Comparison of ENCODE assay signal across 16 cellular contexts in genomic region chr22:48209473-48210271, GRCh38.
DNase-seq lines count a peak whose midpoint lies in the region; ATAC-seq and TF ChIP-seq lines count a peak whose summit lies in the region.
"Had no signal": no experiment of that assay in that cellular context is flagged by ENCODE, and none has a peak within 500 bp of the region (broad histone marks: within the 10 kb centered on the region; RNA-seq: fewer than 3 reads in every experiment).

No MANE protein-coding gene starts in this region.

- H3K4me3 ChIP-seq in lung (no peak overlapping the region), gastroesophageal sphincter (no peak overlapping the region)
- H3K4me3 ChIP-seq: HAP-1 had no signal

- peaks cover 16% of the 10 kb centered on the region for H3K27me3 Mint-ChIP-seq in type B pancreatic cell

- DNase-seq in NCI-H2171 treated with DMSO at 0.1 percent for 48 hours (lab: John Stamatoyannopoulos, UW) (peak; percentile 34), NCI-H2171 (lab: John Stamatoyannopoulos, UW) (no peak), NCI-H1694 treated with DMSO at 0.1 percent for 48 hours (lab: John Stamatoyannopoulos, UW) (peak; percentile 84), lung (ENCODE audit: low spot score) (peak; percentile 26), type B pancreatic cell (ENCODE audit: extremely low spot score, unreplicated experiment) (peak; percentile 59), DMS 273 treated with DMSO at 0.1 percent for 48 hours (lab: John Stamatoyannopoulos, UW) (no peak)
- DNase-seq: COR-L47, DND-41, GDM1, GOT3 had no signal

- WGBS in lung, 2 donors = 84% methylated on average over 26 of the region's 26 CpGs
- 65 to 83% methylated on average over 17 to 18 of the region's 26 CpGs for WGBS in gastroesophageal sphincter (ENCODE audit: low coverage in 1 of 2), 2 donors

- TF ChIP-seq EP300 in gastroesophageal sphincter (IDR thresholded peaks at IDR 0.05) = no peak

- no peak for TF ChIP-seq POLR2A in gastroesophageal sphincter (IDR thresholded peaks at IDR 0.05)

- no peaks in the 10 kb centered on the region for H3K4me1 Mint-ChIP-seq in type B pancreatic cell (ENCODE audit: unreplicated experiment)
- H3K4me1 Mint-ChIP-seq: CD14-positive monocyte had no signal

- no peak overlapping the region for H3K4me3 Mint-ChIP-seq in type B pancreatic cell
- H3K4me3 Mint-ChIP-seq: CD14-positive monocyte; CD8-positive, alpha-beta T cell had no signal

- ATAC-seq in lung (ENCODE audit: insufficient read depth, low FRiP score) = no peak
- no peak for ATAC-seq in gastroesophageal sphincter
- ATAC-seq: CD8-positive, alpha-beta T cell; HepG2 had no signal

- H3K36me3 Mint-ChIP-seq in type B pancreatic cell = no peaks in the 10 kb centered on the region
- H3K36me3 Mint-ChIP-seq: CD14-positive monocyte; CD8-positive, alpha-beta T cell had no signal

- H3K27ac ChIP-seq in lung (ENCODE audit: low read depth in 1 of 2, low read length in 1 of 2) (no peak overlapping the region), gastroesophageal sphincter (no peak overlapping the region)
- H3K27ac ChIP-seq: 22Rv1 had no signal

- H3K4me1 ChIP-seq in lung (ENCODE audit: control insufficient read depth in 2 of 2, insufficient read depth in 2 of 2, low read length in 2 of 2) = no peaks in the 10 kb centered on the region
- H3K4me1 ChIP-seq in gastroesophageal sphincter = no peaks in the 10 kb centered on the region
- H3K4me1 ChIP-seq: HAP-1 had no signal

- H3K9me3 ChIP-seq in lung (ENCODE audit: control insufficient read depth in 2 of 2, insufficient read depth in 1 of 2, low read length in 1 of 2) (peaks cover 0 to 2% of the 10 kb centered on the region in 2 donors), gastroesophageal sphincter (no peaks in the 10 kb centered on the region)
- H3K9me3 ChIP-seq: HAP-1 had no signal

- TF ChIP-seq CTCF in lung (IDR thresholded peaks at IDR 0.05; ENCODE audit: control extremely low read depth, extremely low read depth) (no peak), type B pancreatic cell (conservative IDR thresholded peaks at IDR 0.05) (no peak), gastroesophageal sphincter (IDR thresholded peaks at IDR 0.05) (no peak)

- no peaks in the 10 kb centered on the region for H3K27me3 ChIP-seq in lung (ENCODE audit: control insufficient read depth, insufficient read depth)
- peaks cover 58% of the 10 kb centered on the region for H3K27me3 ChIP-seq in gastroesophageal sphincter

- H3K9me3 Mint-ChIP-seq in type B pancreatic cell = no peaks in the 10 kb centered on the region
- H3K9me3 Mint-ChIP-seq: CD8-positive, alpha-beta T cell had no signal

- no peaks in the 10 kb centered on the region for H3K36me3 ChIP-seq in lung (ENCODE audit: control insufficient read depth in 2 of 2, insufficient read depth in 2 of 2, low read length in 2 of 2)
- no peaks in the 10 kb centered on the region for H3K36me3 ChIP-seq in gastroesophageal sphincter
- H3K36me3 ChIP-seq: HAP-1 had no signal

- H3K27ac Mint-ChIP-seq in type B pancreatic cell = no peak overlapping the region
- H3K27ac Mint-ChIP-seq: CD14-positive monocyte; CD8-positive, alpha-beta T cell had no signal

Comparison
In these comparisons a context has a peak if more than half of its experiments do, and no peak if none do; other contexts are left out.
1. DNase-seq: peak in NCI-H2171 treated with DMSO at 0.1 percent for 48 hours (single experiment), NCI-H1694 treated with DMSO at 0.1 percent for 48 hours (single experiment), lung (single experiment) and type B pancreatic cell (single experiment); none in NCI-H2171 (single experiment) and DMS 273 treated with DMSO at 0.1 percent for 48 hours (single experiment).